9 cellular contexts compared by ENCODE assay signal in genomic region chr1:68051475-68051874, GRCh38. TPM values are rescaled to one million over a fixed set of nuclear protein-coding genes. Genes with fewer than 3 reads are reported as not detected.
DNase-seq lines count a peak whose midpoint lies in the region; ATAC-seq and TF ChIP-seq lines count a peak whose summit lies in the region.
"Had no signal": no experiment of that assay in that cellular context is flagged by ENCODE, and none has a peak within 500 bp of the region (broad histone marks: within the 10 kb centered on the region; RNA-seq: fewer than 3 reads in every experiment).

No MANE protein-coding gene starts in this region.

- H2BK15ac ChIP-seq in H9 (ENCODE audit: low read depth, low read length) = no peak overlapping the region

- no peak overlapping the region for H3K56ac ChIP-seq in H9 (ENCODE audit: insufficient read length, low read depth, low read length)

- no peak overlapping the region for H2AK5ac ChIP-seq in H9 (ENCODE audit: insufficient read length, low read length)

- H3K18ac ChIP-seq in H9 (ENCODE audit: insufficient read length, low read depth, low read length) = no peak overlapping the region

- no peak overlapping the region for H2BK120ac ChIP-seq in H9 (ENCODE audit: low read depth, low read length, poor library complexity, severe bottlenecking)

- H3K23ac ChIP-seq in H9 (ENCODE audit: insufficient read length, low read depth, low read length) = no peak overlapping the region

- no peaks in the 10 kb centered on the region for H3K9me3 ChIP-seq in H9 (ENCODE audit: control insufficient read depth, low read depth, low read length)
- no peaks in the 10 kb centered on the region for H3K9me3 ChIP-seq in skeletal muscle tissue (ENCODE audit: control insufficient read depth in 3 of 3, low read length in 3 of 3)

- H3K14ac ChIP-seq in H9 (ENCODE audit: insufficient read depth, low read length) = no peak overlapping the region

- no peak overlapping the region for H2AFZ ChIP-seq in H9 (ENCODE audit: low read length)

- H3K4ac ChIP-seq in H9 (ENCODE audit: low read depth, low read length) = no peak overlapping the region

- TF ChIP-seq CTCF in H9 (conservative IDR thresholded peaks at IDR 0.05) = peak; percentile 50; the same call in 2 of the 3 replicates

- H4K20me1 ChIP-seq in H9 (ENCODE audit: control insufficient read depth, insufficient read depth, insufficient read length) = no peaks in the 10 kb centered on the region

- DNase-seq in H9 = peak; percentile 79
- peak in 37 of 61 donors; percentile 3 to 71 (median 26) for DNase-seq in caudate nucleus (lab: John Stamatoyannopoulos, UW)
- peak; percentile 67 for DNase-seq in iPS-NIHi11 (ENCODE audit: low spot score)
- no peak for DNase-seq in NCI-H345 (lab: John Stamatoyannopoulos, UW)
- DNase-seq in COLO668 (lab: John Stamatoyannopoulos, UW; ENCODE audit: unreplicated experiment) = no peak

- H4K91ac ChIP-seq in H9 (ENCODE audit: insufficient read length, low read depth, low read length) = no peak overlapping the region

- H3K79me2 ChIP-seq in H9 (ENCODE audit: insufficient read depth, low read length) = no peaks in the 10 kb centered on the region

- H3K27ac Mint-ChIP-seq in H9 = no peak overlapping the region
- H3K27ac Mint-ChIP-seq: activated T-helper 2 cell treated with anti-CD3 and anti-CD28 coated beads, Interferon-gamma antibody, Interleukin-2, Interleukin-4, amounts not matched to agents 10 μg/mL and 5 μg/mL and 100 μg/mL, durations not matched to agents 14 hours and 24 hours and 36 hours had no signal

- H3K9me3 Mint-ChIP-seq in H9 = peaks cover 2 to 3% of the 10 kb centered on the region in 2 experiments; a peak in 3 of 5 replicates
- H3K9me3 Mint-ChIP-seq: activated T-helper 2 cell treated with anti-CD3 and anti-CD28 coated beads, Interferon-gamma antibody, Interleukin-2, Interleukin-4, amounts not matched to agents 10 μg/mL and 5 μg/mL and 100 μg/mL, durations not matched to agents 14 hours and 24 hours and 36 hours had no signal

- peaks cover 15 to 16% of the 10 kb centered on the region in 2 experiments for H3K4me1 Mint-ChIP-seq in H9

- H3K27ac ChIP-seq in H9 (ENCODE audit: insufficient read length, low read depth, low read length) = no peak overlapping the region
- H3K27ac ChIP-seq in caudate nucleus (ENCODE audit: low read depth, low read length) = no peak overlapping the region
- no peak overlapping the region for H3K27ac ChIP-seq in skeletal muscle tissue (ENCODE audit: low read depth, low read length)

- peak overlapping the region; percentile 5 to 55 (median 29) for H3K4me3 ChIP-seq in skeletal muscle tissue (ENCODE audit: low read length in 3 of 3)

- WGBS in H9 (ENCODE audit: extremely low coverage, insufficient read length, low lambda C conversion rate) = no CpG with 5 or more reads among the region's 28 CpGs

- no peaks in the 10 kb centered on the region for H3K4me1 ChIP-seq in H9 (ENCODE audit: insufficient read depth, low read length)
- no peaks in the 10 kb centered on the region for H3K4me1 ChIP-seq in skeletal muscle tissue (ENCODE audit: control insufficient read depth in 3 of 3, insufficient read depth in 3 of 3, low read length in 3 of 3)

- no peak overlapping the region for H2BK5ac ChIP-seq in H9 (ENCODE audit: insufficient read length, low read length)

- no peak overlapping the region for H3K9ac ChIP-seq in H9 (ENCODE audit: extremely low read depth, insufficient read length, low read length)
- H3K9ac ChIP-seq in skeletal muscle tissue (ENCODE audit: low read depth in 1 of 3, low read length in 3 of 3) = no peak overlapping the region

- no peaks in the 10 kb centered on the region for H3K79me1 ChIP-seq in H9 (ENCODE audit: insufficient read depth, low read depth, low read length, poor library complexity, severe bottlenecking)

- ATAC-seq in GM19397 (IDR thresholded peaks at IDR 0.05; ENCODE audit: unreplicated experiment) (no peak), GM21576 (IDR thresholded peaks at IDR 0.05; ENCODE audit: unreplicated experiment) (no peak)

- H4K8ac ChIP-seq in H9 (replicated peaks; ENCODE audit: insufficient read length, low read depth, low read length) = no peak overlapping the region

- H4K5ac ChIP-seq in H9 (ENCODE audit: insufficient read length, low read depth, low read length) = no peak overlapping the region

- H3K27me3 Mint-ChIP-seq in H9 (ENCODE audit: low read depth) = peaks cover 62% of the 10 kb centered on the region

- peaks cover 0 to 7% (median 5%) of the 10 kb centered on the region in 3 donors for H3K36me3 ChIP-seq in skeletal muscle tissue (ENCODE audit: control insufficient read depth in 3 of 3, insufficient read depth in 3 of 3, low read length in 3 of 3)

- H3K36me3 Mint-ChIP-seq in H9 (ENCODE audit: insufficient read depth in 1 of 3, low read depth in 3 of 3) = no peaks in the 10 kb centered on the region

- peaks cover 3% of the 10 kb centered on the region for H3K23me2 ChIP-seq in H9 (ENCODE audit: insufficient read length, low read depth, low read length, poor library complexity, severe bottlenecking)

- H2BK12ac ChIP-seq in H9 (ENCODE audit: insufficient read length, low read depth, low read length) = no peak overlapping the region

- H3K4me3 Mint-ChIP-seq in H9 = peak overlapping the region; percentile 34 to 71; a peak in 4 of 5 replicates

- no peak overlapping the region for H3T11ph ChIP-seq in H9 (ENCODE audit: low read length)

- H2BK20ac ChIP-seq in H9 (ENCODE audit: low read depth, low read length, poor library complexity, severe bottlenecking) = no peak overlapping the region

- peak overlapping the region; percentile 45 for H3K4me2 ChIP-seq in H9 (ENCODE audit: insufficient read depth, insufficient read length, low read length)

- H3K27me3 ChIP-seq in H9 (ENCODE audit: insufficient read depth, low read length) (peaks cover 9% of the 10 kb centered on the region), skeletal muscle tissue (ENCODE audit: control insufficient read depth in 3 of 3, insufficient read depth in 3 of 3, low read length in 3 of 3) (peaks cover 0 to 3% (median 0%) of the 10 kb centered on the region in 3 donors)

RNA-seq across cellular contexts. Expression of gene DIRAS3, which starts 1.0 kb away (rescaled TPM):
- not detected in 2 replicates for total RNA-seq in H9 (2021)
- 1.6 TPM for total RNA-seq in skeletal muscle tissue

Comparison
In these comparisons a context has a peak if more than half of its experiments do, and no peak if none do; other contexts are left out.
1. DNase-seq: peak in H9 (single experiment), caudate nucleus (37 of 61) and iPS-NIHi11 (single experiment); none in NCI-H345 (single experiment) and COLO668 (single experiment).